ENCODE assay signal across 1 cellular context in the genomic region with DNA sequence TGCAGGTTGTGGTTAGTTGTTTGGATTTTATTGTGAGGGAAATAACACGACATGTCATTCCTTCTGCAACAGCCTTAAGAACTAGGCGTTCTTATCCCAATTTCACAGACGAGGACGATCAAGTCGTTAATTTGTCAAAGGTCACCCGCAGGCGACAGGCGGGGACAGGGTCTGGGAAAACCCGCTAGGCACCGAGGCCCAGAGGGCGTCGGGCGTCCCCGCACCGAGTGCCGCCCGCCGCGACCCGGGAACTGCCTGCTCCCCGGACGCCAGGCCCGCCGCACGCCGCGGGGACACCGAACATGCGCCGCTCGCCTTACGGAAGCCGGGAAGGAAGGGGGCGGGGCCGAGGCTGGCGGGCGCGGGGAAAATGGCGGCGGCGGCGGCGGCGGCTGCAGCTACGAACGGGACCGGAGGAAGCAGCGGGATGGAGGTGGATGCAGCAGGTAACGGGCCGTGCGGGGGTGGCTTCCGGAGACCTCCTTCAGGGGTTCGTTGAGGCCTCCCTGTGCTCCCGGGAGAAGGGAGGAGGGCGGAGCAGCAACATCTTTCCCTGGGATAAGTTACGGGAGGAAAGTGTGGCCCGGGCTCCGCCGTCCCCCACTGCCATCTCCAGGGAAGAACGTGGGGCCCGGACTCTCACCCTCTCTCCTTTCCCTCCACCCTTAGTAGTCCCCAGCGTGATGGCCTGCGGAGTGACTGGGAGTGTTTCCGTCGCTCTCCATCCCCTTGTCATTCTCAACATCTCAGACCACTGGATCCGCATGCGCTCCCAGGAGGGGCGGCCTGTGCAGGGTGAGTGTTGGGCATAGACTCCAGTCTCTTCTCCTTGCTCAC.
A peak's percentile ranks its signal among the peaks of the same experiment; 100 is the strongest.
TF ChIP-seq lines count a peak whose summit lies in the region.

A gene (plus strand): TSS at position 349 of the 837 bp plus-strand sequence. CDS start 22 bp downstream, at position 371.

TF ChIP-seq in HepG2, 621 proteins besides CTCF, POLR2A, EP300 and RAD21 (continued from another document and continues in another):
- TF ChIP-seq RFXANK (CRISPR knock-in tag; IDR thresholded peaks at IDR 0.05) (0 out of 2 replicates have a peak, but pooled peaks have one; percentile 36), CBFB (CRISPR knock-in tag; IDR thresholded peaks at IDR 0.05) (peak; percentile 79; the same call in 1 of the 2 replicates), MED13 (CRISPR knock-in tag; IDR thresholded peaks at IDR 0.05) (peak; percentile 61; the same call in 1 of the 2 replicates), ZNF841 (CRISPR knock-in tag; IDR thresholded peaks at IDR 0.05; ENCODE audit: borderline replicate concordance) (peak; percentile 92), RARA (CRISPR knock-in tag; IDR thresholded peaks at IDR 0.05) (peak; percentile 59; the same call in 1 of the 2 replicates), ZNF441 (CRISPR knock-in tag; IDR thresholded peaks at IDR 0.05; ENCODE audit: borderline replicate concordance) (peak; percentile 90), ZNF543 (CRISPR knock-in tag; IDR thresholded peaks at IDR 0.05) (peak; percentile 92), ZNF432 (CRISPR knock-in tag; IDR thresholded peaks at IDR 0.05; ENCODE audit: borderline replicate concordance) (0 out of 2 replicates have a peak, but pooled peaks have one; percentile 52), RFX1 (IDR thresholded peaks at IDR 0.05) (no peak), KMT2A (CRISPR knock-in tag; IDR thresholded peaks at IDR 0.05) (peak; percentile 88), ZNF557 (CRISPR knock-in tag; IDR thresholded peaks at IDR 0.05) (peak; percentile 93; the same call in 1 of the 2 replicates), HNRNPL (IDR thresholded peaks at IDR 0.05; ENCODE audit: low read depth, low read length) (no peak), PAX8 (CRISPR knock-in tag; IDR thresholded peaks at IDR 0.05; ENCODE audit: borderline replicate concordance) (peak; percentile 66; the same call in 1 of the 2 replicates), MXI1 (IDR thresholded peaks at IDR 0.05; ENCODE audit: borderline replicate concordance, low read depth, low read length) (peak; percentile 88; the same call in 1 of the 3 replicates), ZNF652 (CRISPR knock-in tag; IDR thresholded peaks at IDR 0.05; ENCODE audit: borderline replicate concordance, low read depth) (no peak), POLR2AphosphoS2 (IDR thresholded peaks at IDR 0.05; ENCODE audit: low read depth, low read length) (no peak), SMAD9 (CRISPR knock-in tag; IDR thresholded peaks at IDR 0.05) (no peak), ZNF232 (CRISPR knock-in tag; IDR thresholded peaks at IDR 0.05; ENCODE audit: borderline replicate concordance) (peak; percentile 56), ZNF713 (CRISPR knock-in tag; IDR thresholded peaks at IDR 0.05) (no peak), ZBTB21 (CRISPR knock-in tag; IDR thresholded peaks at IDR 0.05) (no peak), ZSCAN20 (CRISPR knock-in tag; IDR thresholded peaks at IDR 0.05; ENCODE audit: borderline replicate concordance) (peak; percentile 90; the same call in 1 of the 2 replicates), ZNF781 (CRISPR knock-in tag; IDR thresholded peaks at IDR 0.05; ENCODE audit: borderline replicate concordance, not compliant biosample characterization) (peak; percentile 31), SRF (IDR thresholded peaks at IDR 0.05; ENCODE audit: low read depth, low read length) (no peak), IRF2 (CRISPR knock-in tag; IDR thresholded peaks at IDR 0.05) (peak; percentile 83; the same call in 1 of the 2 replicates), ZNF329 (CRISPR knock-in tag; IDR thresholded peaks at IDR 0.05; ENCODE audit: low read depth) (peak; percentile 74; the same call in 1 of the 2 replicates), ELF3 (CRISPR knock-in tag; IDR thresholded peaks at IDR 0.05) (peak; percentile 80; the same call in 1 of the 2 replicates), PHB2 (IDR thresholded peaks at IDR 0.05; ENCODE audit: partially characterized antibody) (no peak), PITX1 (CRISPR knock-in tag; IDR thresholded peaks at IDR 0.05) (peak; percentile 52; the same call in 1 of the 2 replicates), PPARG (CRISPR knock-in tag; conservative IDR thresholded peaks at IDR 0.05) (peak; percentile 49; the same call in 1 of the 2 replicates), GATA4 (IDR thresholded peaks at IDR 0.05; ENCODE audit: borderline replicate concordance, low read depth) (peak; percentile 63; the same call in 1 of the 2 replicates), FOXJ3 (CRISPR knock-in tag; IDR thresholded peaks at IDR 0.05; ENCODE audit: borderline replicate concordance) (no peak), STAG1 (CRISPR knock-in tag; IDR thresholded peaks at IDR 0.05) (no peak), ZNF256 (CRISPR knock-in tag; conservative IDR thresholded peaks at IDR 0.05) (0 out of 2 replicates have a peak, but pooled peaks have one; percentile 7), ZNF614 (CRISPR knock-in tag; IDR thresholded peaks at IDR 0.05; ENCODE audit: borderline replicate concordance) (peak; percentile 91), SAP130 (CRISPR knock-in tag; IDR thresholded peaks at IDR 0.05; ENCODE audit: low read depth) (peak; percentile 97), ZNF619 (CRISPR knock-in tag; IDR thresholded peaks at IDR 0.05) (no peak), RAD51 (IDR thresholded peaks at IDR 0.05; ENCODE audit: borderline replicate concordance) (no peak), ZNF510 (CRISPR knock-in tag; IDR thresholded peaks at IDR 0.05; ENCODE audit: low read depth) (peak; percentile 84; the same call in 1 of the 2 replicates), ZNF274 (CRISPR knock-in tag; IDR thresholded peaks at IDR 0.05) (peak; percentile 98)
- TF ChIP-seq, protein P1, sequence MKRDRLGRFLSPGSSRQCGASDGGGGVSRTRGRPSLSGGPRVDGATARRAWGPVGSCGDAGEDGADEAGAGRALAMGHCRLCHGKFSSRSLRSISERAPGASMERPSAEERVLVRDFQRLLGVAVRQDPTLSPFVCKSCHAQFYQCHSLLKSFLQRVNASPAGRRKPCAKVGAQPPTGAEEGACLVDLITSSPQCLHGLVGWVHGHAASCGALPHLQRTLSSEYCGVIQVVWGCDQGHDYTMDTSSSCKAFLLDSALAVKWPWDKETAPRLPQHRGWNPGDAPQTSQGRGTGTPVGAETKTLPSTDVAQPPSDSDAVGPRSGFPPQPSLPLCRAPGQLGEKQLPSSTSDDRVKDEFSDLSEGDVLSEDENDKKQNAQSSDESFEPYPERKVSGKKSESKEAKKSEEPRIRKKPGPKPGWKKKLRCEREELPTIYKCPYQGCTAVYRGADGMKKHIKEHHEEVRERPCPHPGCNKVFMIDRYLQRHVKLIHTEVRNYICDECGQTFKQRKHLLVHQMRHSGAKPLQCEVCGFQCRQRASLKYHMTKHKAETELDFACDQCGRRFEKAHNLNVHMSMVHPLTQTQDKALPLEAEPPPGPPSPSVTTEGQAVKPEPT (CRISPR knock-in tag; IDR thresholded peaks at IDR 0.05; ENCODE audit: low read depth): peak; percentile 87; the same call in 1 of the 2 replicates
- TF ChIP-seq, protein P2, sequence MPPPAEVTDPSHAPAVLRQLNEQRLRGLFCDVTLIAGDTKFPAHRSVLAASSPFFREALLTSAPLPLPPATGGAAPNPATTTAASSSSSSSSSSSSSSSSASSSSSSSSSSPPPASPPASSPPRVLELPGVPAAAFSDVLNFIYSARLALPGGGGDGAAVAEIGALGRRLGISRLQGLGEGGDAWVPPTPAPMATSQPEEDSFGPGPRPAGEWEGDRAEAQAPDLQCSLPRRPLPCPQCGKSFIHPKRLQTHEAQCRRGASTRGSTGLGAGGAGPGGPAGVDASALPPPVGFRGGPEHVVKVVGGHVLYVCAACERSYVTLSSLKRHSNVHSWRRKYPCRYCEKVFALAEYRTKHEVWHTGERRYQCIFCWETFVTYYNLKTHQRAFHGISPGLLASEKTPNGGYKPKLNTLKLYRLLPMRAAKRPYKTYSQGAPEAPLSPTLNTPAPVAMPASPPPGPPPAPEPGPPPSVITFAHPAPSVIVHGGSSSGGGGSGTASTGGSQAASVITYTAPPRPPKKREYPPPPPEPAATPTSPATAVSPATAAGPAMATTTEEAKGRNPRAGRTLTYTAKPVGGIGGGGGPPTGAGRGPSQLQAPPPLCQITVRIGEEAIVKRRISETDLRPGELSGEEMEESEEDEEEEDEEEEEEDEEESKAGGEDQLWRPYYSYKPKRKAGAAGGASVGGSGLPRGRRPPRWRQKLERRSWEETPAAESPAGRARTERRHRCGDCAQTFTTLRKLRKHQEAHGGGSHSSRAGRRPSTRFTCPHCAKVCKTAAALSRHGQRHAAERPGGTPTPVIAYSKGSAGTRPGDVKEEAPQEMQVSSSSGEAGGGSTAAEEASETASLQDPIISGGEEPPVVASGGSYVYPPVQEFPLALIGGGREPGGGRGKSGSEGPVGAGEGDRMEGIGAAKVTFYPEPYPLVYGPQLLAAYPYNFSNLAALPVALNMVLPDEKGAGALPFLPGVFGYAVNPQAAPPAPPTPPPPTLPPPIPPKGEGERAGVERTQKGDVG (CRISPR knock-in tag; IDR thresholded peaks at IDR 0.05; ENCODE audit: borderline replicate concordance): no peak
- TF ChIP-seq, protein P3, sequence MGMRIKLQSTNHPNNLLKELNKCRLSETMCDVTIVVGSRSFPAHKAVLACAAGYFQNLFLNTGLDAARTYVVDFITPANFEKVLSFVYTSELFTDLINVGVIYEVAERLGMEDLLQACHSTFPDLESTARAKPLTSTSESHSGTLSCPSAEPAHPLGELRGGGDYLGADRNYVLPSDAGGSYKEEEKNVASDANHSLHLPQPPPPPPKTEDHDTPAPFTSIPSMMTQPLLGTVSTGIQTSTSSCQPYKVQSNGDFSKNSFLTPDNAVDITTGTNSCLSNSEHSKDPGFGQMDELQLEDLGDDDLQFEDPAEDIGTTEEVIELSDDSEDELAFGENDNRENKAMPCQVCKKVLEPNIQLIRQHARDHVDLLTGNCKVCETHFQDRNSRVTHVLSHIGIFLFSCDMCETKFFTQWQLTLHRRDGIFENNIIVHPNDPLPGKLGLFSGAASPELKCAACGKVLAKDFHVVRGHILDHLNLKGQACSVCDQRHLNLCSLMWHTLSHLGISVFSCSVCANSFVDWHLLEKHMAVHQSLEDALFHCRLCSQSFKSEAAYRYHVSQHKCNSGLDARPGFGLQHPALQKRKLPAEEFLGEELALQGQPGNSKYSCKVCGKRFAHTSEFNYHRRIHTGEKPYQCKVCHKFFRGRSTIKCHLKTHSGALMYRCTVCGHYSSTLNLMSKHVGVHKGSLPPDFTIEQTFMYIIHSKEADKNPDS (CRISPR knock-in tag; IDR thresholded peaks at IDR 0.05): no peak
- TF ChIP-seq, protein P4, sequence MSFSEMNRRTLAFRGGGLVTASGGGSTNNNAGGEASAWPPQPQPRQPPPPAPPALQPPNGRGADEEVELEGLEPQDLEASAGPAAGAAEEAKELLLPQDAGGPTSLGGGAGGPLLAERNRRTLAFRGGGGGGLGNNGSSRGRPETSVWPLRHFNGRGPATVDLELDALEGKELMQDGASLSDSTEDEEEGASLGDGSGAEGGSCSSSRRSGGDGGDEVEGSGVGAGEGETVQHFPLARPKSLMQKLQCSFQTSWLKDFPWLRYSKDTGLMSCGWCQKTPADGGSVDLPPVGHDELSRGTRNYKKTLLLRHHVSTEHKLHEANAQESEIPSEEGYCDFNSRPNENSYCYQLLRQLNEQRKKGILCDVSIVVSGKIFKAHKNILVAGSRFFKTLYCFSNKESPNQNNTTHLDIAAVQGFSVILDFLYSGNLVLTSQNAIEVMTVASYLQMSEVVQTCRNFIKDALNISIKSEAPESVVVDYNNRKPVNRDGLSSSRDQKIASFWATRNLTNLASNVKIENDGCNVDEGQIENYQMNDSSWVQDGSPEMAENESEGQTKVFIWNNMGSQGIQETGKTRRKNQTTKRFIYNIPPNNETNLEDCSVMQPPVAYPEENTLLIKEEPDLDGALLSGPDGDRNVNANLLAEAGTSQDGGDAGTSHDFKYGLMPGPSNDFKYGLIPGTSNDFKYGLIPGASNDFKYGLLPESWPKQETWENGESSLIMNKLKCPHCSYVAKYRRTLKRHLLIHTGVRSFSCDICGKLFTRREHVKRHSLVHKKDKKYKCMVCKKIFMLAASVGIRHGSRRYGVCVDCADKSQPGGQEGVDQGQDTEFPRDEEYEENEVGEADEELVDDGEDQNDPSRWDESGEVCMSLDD (CRISPR knock-in tag; IDR thresholded peaks at IDR 0.05; ENCODE audit: borderline replicate concordance): 0 out of 2 replicates have a peak, but pooled peaks have one; percentile 60
- TF ChIP-seq, protein P5, sequence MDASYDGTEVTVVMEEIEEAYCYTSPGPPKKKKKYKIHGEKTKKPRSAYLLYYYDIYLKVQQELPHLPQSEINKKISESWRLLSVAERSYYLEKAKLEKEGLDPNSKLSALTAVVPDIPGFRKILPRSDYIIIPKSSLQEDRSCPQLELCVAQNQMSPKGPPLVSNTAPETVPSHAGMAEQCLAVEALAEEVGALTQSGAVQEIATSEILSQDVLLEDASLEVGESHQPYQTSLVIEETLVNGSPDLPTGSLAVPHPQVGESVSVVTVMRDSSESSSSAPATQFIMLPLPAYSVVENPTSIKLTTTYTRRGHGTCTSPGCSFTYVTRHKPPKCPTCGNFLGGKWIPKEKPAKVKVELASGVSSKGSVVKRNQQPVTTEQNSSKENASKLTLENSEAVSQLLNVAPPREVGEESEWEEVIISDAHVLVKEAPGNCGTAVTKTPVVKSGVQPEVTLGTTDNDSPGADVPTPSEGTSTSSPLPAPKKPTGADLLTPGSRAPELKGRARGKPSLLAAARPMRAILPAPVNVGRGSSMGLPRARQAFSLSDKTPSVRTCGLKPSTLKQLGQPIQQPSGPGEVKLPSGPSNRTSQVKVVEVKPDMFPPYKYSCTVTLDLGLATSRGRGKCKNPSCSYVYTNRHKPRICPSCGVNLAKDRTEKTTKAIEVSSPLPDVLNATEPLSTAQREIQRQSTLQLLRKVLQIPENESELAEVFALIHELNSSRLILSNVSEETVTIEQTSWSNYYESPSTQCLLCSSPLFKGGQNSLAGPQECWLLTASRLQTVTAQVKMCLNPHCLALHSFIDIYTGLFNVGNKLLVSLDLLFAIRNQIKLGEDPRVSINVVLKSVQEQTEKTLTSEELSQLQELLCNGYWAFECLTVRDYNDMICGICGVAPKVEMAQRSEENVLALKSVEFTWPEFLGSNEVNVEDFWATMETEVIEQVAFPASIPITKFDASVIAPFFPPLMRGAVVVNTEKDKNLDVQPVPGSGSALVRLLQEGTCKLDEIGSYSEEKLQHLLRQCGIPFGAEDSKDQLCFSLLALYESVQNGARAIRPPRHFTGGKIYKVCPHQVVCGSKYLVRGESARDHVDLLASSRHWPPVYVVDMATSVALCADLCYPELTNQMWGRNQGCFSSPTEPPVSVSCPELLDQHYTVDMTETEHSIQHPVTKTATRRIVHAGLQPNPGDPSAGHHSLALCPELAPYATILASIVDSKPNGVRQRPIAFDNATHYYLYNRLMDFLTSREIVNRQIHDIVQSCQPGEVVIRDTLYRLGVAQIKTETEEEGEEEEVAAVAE (CRISPR knock-in tag; IDR thresholded peaks at IDR 0.05; ENCODE audit: borderline replicate concordance): no peak
- TF ChIP-seq, protein P6, sequence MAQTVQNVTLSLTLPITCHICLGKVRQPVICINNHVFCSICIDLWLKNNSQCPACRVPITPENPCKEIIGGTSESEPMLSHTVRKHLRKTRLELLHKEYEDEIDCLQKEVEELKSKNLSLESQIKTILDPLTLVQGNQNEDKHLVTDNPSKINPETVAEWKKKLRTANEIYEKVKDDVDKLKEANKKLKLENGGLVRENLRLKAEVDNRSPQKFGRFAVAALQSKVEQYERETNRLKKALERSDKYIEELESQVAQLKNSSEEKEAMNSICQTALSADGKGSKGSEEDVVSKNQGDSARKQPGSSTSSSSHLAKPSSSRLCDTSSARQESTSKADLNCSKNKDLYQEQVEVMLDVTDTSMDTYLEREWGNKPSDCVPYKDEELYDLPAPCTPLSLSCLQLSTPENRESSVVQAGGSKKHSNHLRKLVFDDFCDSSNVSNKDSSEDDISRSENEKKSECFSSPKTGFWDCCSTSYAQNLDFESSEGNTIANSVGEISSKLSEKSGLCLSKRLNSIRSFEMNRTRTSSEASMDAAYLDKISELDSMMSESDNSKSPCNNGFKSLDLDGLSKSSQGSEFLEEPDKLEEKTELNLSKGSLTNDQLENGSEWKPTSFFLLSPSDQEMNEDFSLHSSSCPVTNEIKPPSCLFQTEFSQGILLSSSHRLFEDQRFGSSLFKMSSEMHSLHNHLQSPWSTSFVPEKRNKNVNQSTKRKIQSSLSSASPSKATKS (CRISPR knock-in tag; IDR thresholded peaks at IDR 0.05): no peak
